Comparison of ENCODE assay signal across 8 cellular contexts in the genomic region with DNA sequence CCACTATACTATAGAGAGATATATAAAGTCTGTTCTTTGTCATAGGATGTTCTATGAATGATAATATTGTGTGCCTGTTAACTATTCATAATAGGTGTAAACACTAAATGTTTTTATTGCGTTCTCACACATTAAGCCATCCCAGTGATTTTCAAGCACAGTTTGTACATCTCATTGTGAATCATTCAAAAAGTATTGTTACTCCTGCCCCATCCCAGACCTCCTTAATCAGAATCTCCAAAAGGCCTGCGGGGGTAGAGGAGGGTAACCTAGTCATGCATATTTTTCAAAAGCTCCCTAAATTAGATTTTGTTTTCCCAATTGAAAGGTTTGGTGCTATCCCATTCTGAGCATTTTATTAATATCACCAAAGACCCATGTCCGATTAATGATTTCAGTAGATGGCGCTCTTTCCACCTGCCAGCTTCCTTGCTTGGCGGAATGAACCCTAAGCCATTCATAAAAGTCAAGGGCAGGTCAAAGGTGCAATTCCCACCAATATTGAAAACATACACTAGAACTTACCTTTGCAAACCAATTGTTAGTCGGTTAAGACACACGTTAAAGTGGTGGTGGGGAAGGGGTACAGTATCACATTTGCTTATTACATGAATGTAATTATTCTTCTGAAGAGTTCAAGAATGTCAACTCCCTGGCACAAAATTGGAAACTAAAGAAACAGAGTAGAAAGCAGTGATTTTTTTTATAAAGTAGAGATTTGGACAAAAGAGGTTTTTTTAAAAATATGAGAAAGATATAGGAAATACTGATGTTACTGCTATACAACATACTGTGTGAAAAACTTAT. TPM values are rescaled to one million over a fixed set of nuclear protein-coding genes. Genes with fewer than 3 reads are reported as not detected.
A peak's percentile ranks its signal among the peaks of the same experiment; 100 is the strongest.
DNase-seq lines count a peak whose midpoint lies in the region; ATAC-seq, FAIRE-seq and TF ChIP-seq lines count a peak whose summit lies in the region.

No MANE protein-coding gene starts in this region.

- no peaks in the 10 kb centered on the region for H3K4me1 ChIP-seq in H9 (ENCODE audit: insufficient read depth, low read length)

- no peaks in the 10 kb centered on the region for H4K20me1 ChIP-seq in H9 (ENCODE audit: control insufficient read depth, insufficient read depth, insufficient read length)

- no peak overlapping the region for H3K56ac ChIP-seq in H9 (ENCODE audit: insufficient read length, low read depth, low read length)

- H3K4ac ChIP-seq in H9 (ENCODE audit: low read depth, low read length), result no peak overlapping the region

- peaks cover 69% of the 10 kb centered on the region for H3K27me3 Mint-ChIP-seq in H9 (ENCODE audit: low read depth)
- peaks cover 64% of the 10 kb centered on the region for H3K27me3 Mint-ChIP-seq in nephron progenitor cell (ENCODE audit: low read depth, poor library complexity)

- H3K4me3 ChIP-seq in WERI-Rb-1 (ENCODE audit: low read depth, low read length), result no peak overlapping the region
- no peak overlapping the region for H3K4me3 ChIP-seq in epithelial cell of esophagus (ENCODE audit: low read length)

- H3K4me2 ChIP-seq in H9 (ENCODE audit: insufficient read depth, insufficient read length, low read length), result no peak overlapping the region

- no peak overlapping the region for H4K91ac ChIP-seq in H9 (ENCODE audit: insufficient read length, low read depth, low read length)

- H4K5ac ChIP-seq in H9 (ENCODE audit: insufficient read length, low read depth, low read length), result no peak overlapping the region

- peak; percentile 77 for FAIRE-seq in D721Med (lab: Jason Lieb, UNC)

- H3K27me3 ChIP-seq in H9 (ENCODE audit: insufficient read depth, low read length), result peaks cover 27% of the 10 kb centered on the region
- H3K27me3 ChIP-seq in WERI-Rb-1 (ENCODE audit: insufficient read depth, low read depth, severe bottlenecking), result no peaks in the 10 kb centered on the region

- H3K79me1 ChIP-seq in H9 (ENCODE audit: insufficient read depth, low read depth, low read length, poor library complexity, severe bottlenecking), result no peaks in the 10 kb centered on the region

- no peaks in the 10 kb centered on the region for H3K9me3 ChIP-seq in H9 (ENCODE audit: control insufficient read depth, low read depth, low read length)
- no peaks in the 10 kb centered on the region for H3K9me3 ChIP-seq in WERI-Rb-1 (ENCODE audit: severe bottlenecking)

- no peak overlapping the region for H2AFZ ChIP-seq in H9 (ENCODE audit: low read length)

- H3K4me3 Mint-ChIP-seq in H9 (no peak overlapping the region), nephron progenitor cell (no peak overlapping the region)

- no peak overlapping the region for H3K9ac ChIP-seq in H9 (ENCODE audit: extremely low read depth, insufficient read length, low read length)

- no peak overlapping the region for H3K14ac ChIP-seq in H9 (ENCODE audit: insufficient read depth, low read length)

- no peaks in the 10 kb centered on the region for H3K79me2 ChIP-seq in H9 (ENCODE audit: insufficient read depth, low read length)

- no peak overlapping the region for H2BK15ac ChIP-seq in H9 (ENCODE audit: low read depth, low read length)

- WGBS in H9 (ENCODE audit: extremely low coverage, insufficient read length, low lambda C conversion rate), result no CpG with 5 or more reads among the region's 7 CpGs

- H3K36me3 ChIP-seq in WERI-Rb-1, result no peaks in the 10 kb centered on the region

- H3T11ph ChIP-seq in H9 (ENCODE audit: low read length), result no peak overlapping the region

- H3K36me3 Mint-ChIP-seq in H9 (ENCODE audit: insufficient read depth in 1 of 3, low read depth in 3 of 3) (no peaks in the 10 kb centered on the region), nephron progenitor cell (ENCODE audit: low read depth) (no peaks in the 10 kb centered on the region)

- ATAC-seq in GM19467 (IDR thresholded peaks at IDR 0.05; ENCODE audit: unreplicated experiment) (no peak), GM18870 (IDR thresholded peaks at IDR 0.05; ENCODE audit: unreplicated experiment) (no peak)

- H3K18ac ChIP-seq in H9 (ENCODE audit: insufficient read length, low read depth, low read length), result no peak overlapping the region

- peak; percentile 86 for TF ChIP-seq CTCF in D721Med (IDR thresholded peaks at IDR 0.05; ENCODE audit: insufficient read depth, missing control alignments)
- TF ChIP-seq CTCF in H9 (conservative IDR thresholded peaks at IDR 0.05), result peak; percentile 76
- TF ChIP-seq CTCF in WERI-Rb-1 (IDR thresholded peaks at IDR 0.05; ENCODE audit: low read depth, low read length), result peak; percentile 68
- TF ChIP-seq CTCF in epithelial cell of esophagus (IDR thresholded peaks at IDR 0.05; ENCODE audit: insufficient read depth, low read depth, low read length, missing control alignments), result peak; percentile 48
- TF ChIP-seq CTCF in nephron progenitor cell (IDR thresholded peaks at IDR 0.05), result peak; percentile 62

- H3K27ac ChIP-seq in H9 (ENCODE audit: insufficient read length, low read depth, low read length) (no peak overlapping the region), WERI-Rb-1 (no peak overlapping the region)

- peaks cover 0 to 3% of the 10 kb centered on the region in 2 experiments; a peak in 1 of 5 replicates for H3K9me3 Mint-ChIP-seq in H9
- H3K9me3 Mint-ChIP-seq in nephron progenitor cell, result no peaks in the 10 kb centered on the region

- peaks cover 2% of the 10 kb centered on the region for H3K23me2 ChIP-seq in H9 (ENCODE audit: insufficient read length, low read depth, low read length, poor library complexity, severe bottlenecking)

- no peak overlapping the region for H2BK20ac ChIP-seq in H9 (ENCODE audit: low read depth, low read length, poor library complexity, severe bottlenecking)

- no peak overlapping the region for H3K27ac Mint-ChIP-seq in H9
- H3K27ac Mint-ChIP-seq in nephron progenitor cell, result no peak overlapping the region

- H2BK5ac ChIP-seq in H9 (ENCODE audit: insufficient read length, low read length), result no peak overlapping the region

- H4K8ac ChIP-seq in H9 (replicated peaks; ENCODE audit: insufficient read length, low read depth, low read length), result no peak overlapping the region

- no peak overlapping the region for H3K23ac ChIP-seq in H9 (ENCODE audit: insufficient read length, low read depth, low read length)

- H2AK5ac ChIP-seq in H9 (ENCODE audit: insufficient read length, low read length), result no peak overlapping the region

- H2BK12ac ChIP-seq in H9 (ENCODE audit: insufficient read length, low read depth, low read length), result no peak overlapping the region

- DNase-seq in D721Med (ENCODE audit: insufficient read length, low spot score) (no peak), H9 (no peak), WERI-Rb-1 (peak; percentile 43), epithelial cell of esophagus (ENCODE audit: low read depth) (peak; percentile 53), nephron progenitor cell (peak; percentile 21), cerebellar nuclear complex (lab: John Stamatoyannopoulos, UW) (no peak)

- H3K4me1 Mint-ChIP-seq in H9 (peaks cover 6 to 11% of the 10 kb centered on the region in 2 experiments), nephron progenitor cell (peaks cover 8% of the 10 kb centered on the region)

- H2BK120ac ChIP-seq in H9 (ENCODE audit: low read depth, low read length, poor library complexity, severe bottlenecking), result no peak overlapping the region

RNA-seq across cellular contexts. Expression of gene TET2, which starts 5.8 kb away (rescaled TPM):
- total RNA-seq in H9 (2021), result 3.1 and 3.5 TPM in 2 replicates

Comparison
In these comparisons a context has a peak if more than half of its experiments do, and no peak if none do; other contexts are left out.
1. DNase-seq: peak in WERI-Rb-1 (single experiment), epithelial cell of esophagus (single experiment) and nephron progenitor cell (single experiment); none in D721Med (single experiment), H9 (single experiment) and cerebellar nuclear complex (0 of 2).
2. Peak in every context shown above with its lines, with median percentiles within 50 percentile points of each other: CTCF ChIP-seq.